8 cellular contexts compared by ENCODE assay signal in the genomic region with DNA sequence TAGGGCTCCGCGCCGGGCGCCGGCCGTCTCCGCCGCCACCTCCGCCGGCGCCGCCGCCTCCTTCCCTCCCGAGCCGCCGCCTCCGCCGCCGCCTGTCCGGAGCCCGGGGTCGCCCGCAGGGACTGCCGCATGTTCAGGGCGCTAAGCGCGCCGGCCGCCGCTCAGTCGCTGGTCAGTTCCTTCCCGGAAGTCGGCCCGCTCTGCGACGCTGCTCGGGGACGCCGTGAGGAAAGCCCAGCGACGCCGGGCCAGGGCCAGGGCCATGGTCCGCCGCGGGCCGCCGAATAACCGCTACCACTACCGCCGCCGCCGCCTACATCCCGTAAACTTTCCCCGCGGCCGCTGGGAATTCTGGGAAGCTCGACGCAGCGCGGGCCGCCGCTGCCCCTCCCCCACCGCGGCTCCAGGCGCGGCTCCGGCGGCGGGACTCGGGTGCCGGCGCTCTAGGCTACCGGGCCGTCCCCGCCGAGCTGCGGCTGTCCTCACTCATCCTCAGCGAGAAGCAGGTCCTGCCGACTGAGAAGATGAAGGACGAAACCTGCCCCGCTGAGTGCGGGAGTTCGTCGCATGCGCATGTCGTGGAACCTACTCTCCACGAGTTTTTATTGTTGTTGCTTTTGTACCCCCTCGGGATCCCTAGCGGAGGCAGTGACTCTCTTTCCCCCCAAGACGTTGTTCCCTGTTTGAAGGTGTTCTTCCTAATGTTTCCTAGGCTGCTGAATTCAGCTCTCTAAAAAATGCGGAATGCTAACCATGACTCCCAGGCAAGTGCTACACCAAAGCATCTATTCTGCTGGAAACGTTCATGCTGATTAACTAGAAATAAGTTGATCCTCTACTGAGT. TPM values are rescaled to one million over a fixed set of nuclear protein-coding genes. Genes with fewer than 3 reads are reported as not detected.
A peak's percentile ranks its signal among the peaks of the same experiment; 100 is the strongest.
DNase-seq lines count a peak whose midpoint lies in the region; ATAC-seq and TF ChIP-seq lines count a peak whose summit lies in the region.

SAV1 (minus strand) TSS at position 299 of the 844 bp plus-strand sequence. CDS start 339 bp downstream, outside the sequence.

- peak within 1 kb of the TSS; percentile 85 for H3K9ac ChIP-seq in NT2/D1 (ENCODE audit: insufficient read length, low read depth)
- H3K9ac ChIP-seq in mucosa of rectum (ENCODE audit: low read depth in 1 of 2, low read length in 2 of 2), result peak within 1 kb of the TSS; percentile 73 to 85

- POLR2A ChIA-PET in CD8-positive, alpha-beta memory T cell (lab: Charles Lee), result no interaction called here

- H3K4me3 ChIP-seq in CD8-positive, alpha-beta memory T cell (ENCODE audit: low read length), result peak within 1 kb of the TSS; percentile 71
- H3K4me3 ChIP-seq in NT2/D1 (ENCODE audit: insufficient read length, low read depth), result peak within 1 kb of the TSS; percentile 69
- H3K4me3 ChIP-seq in mucosa of rectum (ENCODE audit: low read length in 2 of 2), result peak within 1 kb of the TSS; percentile 82 to 90

- no peaks in the 10 kb centered on the region for H3K36me3 ChIP-seq in CD8-positive, alpha-beta memory T cell (ENCODE audit: insufficient read depth, low read length)
- peaks cover 8% of the 10 kb centered on the region for H3K36me3 ChIP-seq in NT2/D1 (ENCODE audit: insufficient read depth, insufficient read length, low read length)
- no peaks in the 10 kb centered on the region for H3K36me3 ChIP-seq in mucosa of rectum (ENCODE audit: control insufficient read depth in 2 of 2, insufficient read depth in 2 of 2, low read length in 2 of 2)

- H3K27ac Mint-ChIP-seq in CD8-positive, alpha-beta memory T cell, result peak within 1 kb of the TSS; percentile 54 to 92 (median 86)

- no peaks in the 10 kb centered on the region for H3K9me3 ChIP-seq in CD8-positive, alpha-beta memory T cell (ENCODE audit: low read length)
- H3K9me3 ChIP-seq in NT2/D1 (ENCODE audit: insufficient read depth, low read length) (no peaks in the 10 kb centered on the region), mucosa of rectum (ENCODE audit: control insufficient read depth in 2 of 2, low read length in 2 of 2) (no peaks in the 10 kb centered on the region)

- H3K4me3 Mint-ChIP-seq in CD8-positive, alpha-beta memory T cell, result no peak within 1 kb of the TSS

- ATAC-seq in GM19452 (IDR thresholded peaks at IDR 0.05; ENCODE audit: unreplicated experiment), result peak; percentile 60

- peak; percentile 90 for TF ChIP-seq POLR2A in erythroblast (IDR thresholded peaks at IDR 0.05; ENCODE audit: low read length)

- peaks cover 14 to 23% (median 22%) of the 10 kb centered on the region in 3 donors for H3K4me1 Mint-ChIP-seq in CD8-positive, alpha-beta memory T cell

- CTCF ChIA-PET in CD8-positive, alpha-beta memory T cell (lab: Charles Lee), result no interaction called here

- H3K27me3 Mint-ChIP-seq in CD8-positive, alpha-beta memory T cell, result no peaks in the 10 kb centered on the region

- DNase-seq in CD8-positive, alpha-beta memory T cell, result peak; percentile 24 to 56 (median 31)
- DNase-seq in HPDE6-E6E7 (ENCODE audit: extremely low spot score) (peak; percentile 33), NT2/D1 (ENCODE audit: low read depth, low spot score) (peak; percentile 64), activated T-cell treated with anti-CD3 and anti-CD28 coated beads for 48 hours (ENCODE audit: low read depth) (peak; percentile 50), erythroblast (lab: John Stamatoyannopoulos, UW) (peak; percentile 83 to 88)
- peak; percentile 15 to 37 for DNase-seq in stimulated activated CD8-positive, alpha-beta memory T cell treated with anti-CD3 and anti-CD28 coated beads, Interleukin-7, amount 100 ng/mL, for 48 hours (ENCODE audit: extremely low read depth in 1 of 2, low read depth in 1 of 2)

- no peaks in the 10 kb centered on the region for H3K9me3 Mint-ChIP-seq in CD8-positive, alpha-beta memory T cell

- H3K27ac ChIP-seq in CD8-positive, alpha-beta memory T cell (ENCODE audit: low read depth, low read length), result peak within 1 kb of the TSS; percentile 34
- H3K27ac ChIP-seq in mucosa of rectum (ENCODE audit: low read depth in 2 of 2, low read length in 2 of 2), result peak within 1 kb of the TSS; percentile 82 to 83

- H3K27me3 ChIP-seq in CD8-positive, alpha-beta memory T cell (ENCODE audit: insufficient read depth, low read length, poor library complexity, severe bottlenecking), result no peaks in the 10 kb centered on the region
- H3K27me3 ChIP-seq in NT2/D1 (ENCODE audit: insufficient read depth, insufficient read length) (no peaks in the 10 kb centered on the region), mucosa of rectum (ENCODE audit: control insufficient read depth in 2 of 2, insufficient read depth in 2 of 2, low read length in 2 of 2) (no peaks in the 10 kb centered on the region)

- H3K4me1 ChIP-seq in CD8-positive, alpha-beta memory T cell (ENCODE audit: insufficient read depth, low read length), result peaks cover 13% of the 10 kb centered on the region
- H3K4me1 ChIP-seq in NT2/D1 (ENCODE audit: insufficient read depth, insufficient read length) (peaks cover 2% of the 10 kb centered on the region), mucosa of rectum (ENCODE audit: control insufficient read depth in 2 of 2, insufficient read depth in 2 of 2, low read length in 2 of 2) (peaks cover 0 to 8% of the 10 kb centered on the region in 2 donors)

- H3K36me3 Mint-ChIP-seq in CD8-positive, alpha-beta memory T cell, result peaks cover 0 to 13% (median 5%) of the 10 kb centered on the region in 3 donors

RNA-seq across cellular contexts. Expression of gene SAV1, which starts in this region (rescaled TPM):
- total RNA-seq in CD8-positive, alpha-beta memory T cell, result 10 to 100 TPM; 12.9 to 13.9 TPM
- polyA plus RNA-seq in CD8-positive, alpha-beta memory T cell, result 13.7 TPM

Comparison
In these comparisons a context has a peak if more than half of its experiments do, and no peak if none do; other contexts are left out.
1. Peak in every context shown above with its lines: DNase-seq, ATAC-seq, H3K4me3 ChIP-seq and H3K27ac ChIP-seq.
2. DNase-seq: peak in every context shown above with its lines; median percentile 86 in erythroblast; 64 in NT2/D1; 50 in activated T-cell treated with anti-CD3 and anti-CD28 coated beads for 48 hours; 33 in HPDE6-E6E7; 31 in CD8-positive, alpha-beta memory T cell; 26 in stimulated activated CD8-positive, alpha-beta memory T cell treated with anti-CD3 and anti-CD28 coated beads, Interleukin-7, amount 100 ng/mL, for 48 hours.